8 cellular contexts compared by ENCODE assay signal in genomic region chr3:171813897-171814460, GRCh38. TPM values are rescaled to one million over a fixed set of nuclear protein-coding genes. Genes with fewer than 3 reads are reported as not detected.
DNase-seq lines count a peak whose midpoint lies in the region; ATAC-seq, FAIRE-seq and TF ChIP-seq lines count a peak whose summit lies in the region.

No MANE protein-coding gene starts in this region.

- no peaks in the 10 kb centered on the region for H3K27me3 ChIP-seq in left ventricle myocardium inferior (ENCODE audit: low read depth)
- H3K27me3 ChIP-seq in right cardiac atrium (ENCODE audit: control insufficient read depth, insufficient read depth), result no peaks in the 10 kb centered on the region
- H3K27me3 ChIP-seq in astrocyte (ENCODE audit: insufficient read depth, low read length), result no peaks in the 10 kb centered on the region

- H3K36me3 Mint-ChIP-seq in astrocyte (ENCODE audit: low read depth, unreplicated experiment), result no peaks in the 10 kb centered on the region
- no peaks in the 10 kb centered on the region for H3K36me3 Mint-ChIP-seq in stimulated activated naive CD8-positive, alpha-beta T cell treated with anti-CD3 and anti-CD28 coated beads, Interleukin-15, Interleukin-2, amounts not matched to agents 100 ng/mL and 50 ng/mL, for 24 hours (ENCODE audit: low read depth)

- H3K4me2 ChIP-seq in astrocyte (ENCODE audit: low read length), result no peak overlapping the region

- H3K4me1 ChIP-seq in left ventricle myocardium inferior (peaks cover 21% of the 10 kb centered on the region), right cardiac atrium (ENCODE audit: control insufficient read depth, insufficient read depth, low read length) (no peaks in the 10 kb centered on the region), astrocyte (ENCODE audit: insufficient read depth, low read length) (peaks cover 23% of the 10 kb centered on the region)

- DNase-seq in left ventricle myocardium inferior, result no peak
- DNase-seq in right cardiac atrium, result no peak
- DNase-seq in Jurkat, Clone E6-1 (ENCODE audit: low read depth, low spot score), result peak; percentile 9
- DNase-seq in astrocyte (ENCODE audit: low read depth), result peak; percentile 85
- no peak for DNase-seq in dermis blood vessel endothelial cell
- DNase-seq in central memory CD4-positive, alpha-beta T cell, result no peak
- no peak for DNase-seq in NCI-H748 treated with DMSO at 0.1 percent for 48 hours (lab: John Stamatoyannopoulos, UW)

- no peak overlapping the region for H2AFZ ChIP-seq in astrocyte (ENCODE audit: low read depth, low read length)

- no peaks in the 10 kb centered on the region for H3K9me3 Mint-ChIP-seq in astrocyte (ENCODE audit: unreplicated experiment)
- no peaks in the 10 kb centered on the region for H3K9me3 Mint-ChIP-seq in stimulated activated naive CD8-positive, alpha-beta T cell treated with anti-CD3 and anti-CD28 coated beads, Interleukin-15, Interleukin-2, amounts not matched to agents 100 ng/mL and 50 ng/mL, for 24 hours

- H3K4me3 ChIP-seq in left ventricle myocardium inferior (no peak overlapping the region), right cardiac atrium (ENCODE audit: low read length) (no peak overlapping the region), astrocyte (ENCODE audit: insufficient read depth, low read depth, low read length) (no peak overlapping the region)
- no peak overlapping the region for H3K4me3 ChIP-seq in Jurkat, Clone E6-1 (ENCODE audit: low read length)

- no peak for FAIRE-seq in astrocyte (lab: Jason Lieb, UNC)

- H3K9me3 ChIP-seq in left ventricle myocardium inferior (replicated peaks), result no peaks in the 10 kb centered on the region
- no peaks in the 10 kb centered on the region for H3K9me3 ChIP-seq in right cardiac atrium (ENCODE audit: control insufficient read depth, low read length)
- H3K9me3 ChIP-seq in astrocyte (ENCODE audit: insufficient read depth, low read depth, low read length), result no peaks in the 10 kb centered on the region

- H3K27ac Mint-ChIP-seq in astrocyte (ENCODE audit: unreplicated experiment), result peak overlapping the region; percentile 36
- H3K27ac Mint-ChIP-seq in stimulated activated naive CD8-positive, alpha-beta T cell treated with anti-CD3 and anti-CD28 coated beads, Interleukin-15, Interleukin-2, amounts not matched to agents 100 ng/mL and 50 ng/mL, for 24 hours, result peak overlapping the region; percentile 59

- no peak overlapping the region for H3K9ac ChIP-seq in astrocyte (ENCODE audit: low read length)

- no peak for ATAC-seq in right cardiac atrium

- TF ChIP-seq CTCF in left ventricle myocardium inferior (IDR thresholded peaks at IDR 0.05; ENCODE audit: borderline replicate concordance) (no peak), astrocyte (IDR thresholded peaks at IDR 0.05; ENCODE audit: insufficient read depth, low read depth, low read length) (no peak)

- WGBS in right cardiac atrium, result 55% methylated on average over 4 of the region's 4 CpGs

- no peaks in the 10 kb centered on the region for H4K20me1 ChIP-seq in astrocyte (ENCODE audit: insufficient read depth, low read length)

- peaks cover 39% of the 10 kb centered on the region for H3K4me1 Mint-ChIP-seq in astrocyte (ENCODE audit: low read depth, unreplicated experiment)
- H3K4me1 Mint-ChIP-seq in stimulated activated naive CD8-positive, alpha-beta T cell treated with anti-CD3 and anti-CD28 coated beads, Interleukin-15, Interleukin-2, amounts not matched to agents 100 ng/mL and 50 ng/mL, for 24 hours (ENCODE audit: low read depth), result peaks cover 28% of the 10 kb centered on the region

- H3K27ac ChIP-seq in left ventricle myocardium inferior (replicated peaks) (peak overlapping the region; percentile 47), right cardiac atrium (ENCODE audit: low read length) (no peak overlapping the region), astrocyte (ENCODE audit: low read depth, low read length) (no peak overlapping the region)

- H3K79me2 ChIP-seq in astrocyte (ENCODE audit: insufficient read depth, low read length), result no peaks in the 10 kb centered on the region

- intact Hi-C loops in left ventricle myocardium inferior (cut with micrococcal nuclease), result no loop called here
- intact Hi-C loops in right cardiac atrium (cut with DNase I), result no loop called here

- no peak overlapping the region for H3K4me3 Mint-ChIP-seq in astrocyte (ENCODE audit: unreplicated experiment)
- peak overlapping the region; percentile 9 for H3K4me3 Mint-ChIP-seq in stimulated activated naive CD8-positive, alpha-beta T cell treated with anti-CD3 and anti-CD28 coated beads, Interleukin-15, Interleukin-2, amounts not matched to agents 100 ng/mL and 50 ng/mL, for 24 hours

- no peaks in the 10 kb centered on the region for H3K27me3 Mint-ChIP-seq in astrocyte (ENCODE audit: low read depth, unreplicated experiment)
- H3K27me3 Mint-ChIP-seq in stimulated activated naive CD8-positive, alpha-beta T cell treated with anti-CD3 and anti-CD28 coated beads, Interleukin-15, Interleukin-2, amounts not matched to agents 100 ng/mL and 50 ng/mL, for 24 hours, result peaks cover 52% of the 10 kb centered on the region

- H3K36me3 ChIP-seq in left ventricle myocardium inferior (no peaks in the 10 kb centered on the region), astrocyte (ENCODE audit: insufficient read depth, low read length) (no peaks in the 10 kb centered on the region)

RNA-seq across cellular contexts. Expression of gene PLD1, which starts 3.7 kb away (rescaled TPM):
- total RNA-seq in left ventricle myocardium inferior (59.5 TPM), right cardiac atrium (10 to 100 TPM; 49.0 to 79.5 (median 59.9) TPM), astrocyte (21.5 and 24.0 TPM in 2 replicates), dermis blood vessel endothelial cell (66.2 and 88.7 TPM in 2 replicates)
- polyA plus RNA-seq in right cardiac atrium, result 17.0 TPM
- polyA plus RNA-seq in Jurkat, Clone E6-1 (2012; ENCODE audit: insufficient read depth, insufficient read length), result 2.3 TPM

RNA-seq across cellular contexts. Expression of gene TMEM212, which starts 29.2 kb away (rescaled TPM):
- total RNA-seq in left ventricle myocardium inferior, result not detected
- not detected for total RNA-seq in right cardiac atrium
- not detected for polyA plus RNA-seq in right cardiac atrium
- not detected for polyA plus RNA-seq in Jurkat, Clone E6-1 (2012; ENCODE audit: insufficient read depth, insufficient read length)
- not detected in 2 replicates for total RNA-seq in astrocyte
- not detected in 2 replicates for total RNA-seq in dermis blood vessel endothelial cell

Comparison
In these comparisons a context has a peak if more than half of its experiments do, and no peak if none do; other contexts are left out.
1. DNase-seq: peak in Jurkat, Clone E6-1 (single experiment) and astrocyte (single experiment); none in left ventricle myocardium inferior (single experiment), right cardiac atrium (0 of 3), dermis blood vessel endothelial cell (single experiment), central memory CD4-positive, alpha-beta T cell (single experiment) and NCI-H748 treated with DMSO at 0.1 percent for 48 hours (single experiment).